In genomic region chr17:28744802-28745051, GRCh38 we compare ENCODE assay signal across 1 cellular context.
TF ChIP-seq lines count a peak whose summit lies in the region.

No MANE protein-coding gene starts in this region.

TF ChIP-seq in HepG2, 621 proteins besides CTCF, POLR2A, EP300 and RAD21 (continued from another document):
- no peak for TF ChIP-seq ZNF512B (CRISPR knock-in tag; IDR thresholded peaks at IDR 0.05; ENCODE audit: borderline replicate concordance)
- TF ChIP-seq ATF7-NPFF (CRISPR knock-in tag; IDR thresholded peaks at IDR 0.05; ENCODE audit: low read depth) = no peak
- TF ChIP-seq KDM4B (CRISPR knock-in tag; IDR thresholded peaks at IDR 0.05) = no peak
- no peak for TF ChIP-seq ZBTB44 (CRISPR knock-in tag; IDR thresholded peaks at IDR 0.05)
- no peak for TF ChIP-seq ZNF773 (CRISPR knock-in tag; IDR thresholded peaks at IDR 0.05; ENCODE audit: borderline replicate concordance)
- TF ChIP-seq ZNF230 (CRISPR knock-in tag; IDR thresholded peaks at IDR 0.05) = peak; percentile 68
- TF ChIP-seq ELF3 (CRISPR knock-in tag; IDR thresholded peaks at IDR 0.05) = no peak
- peak; percentile 48; the same call in 1 of the 2 replicates for TF ChIP-seq ZNF891 (CRISPR knock-in tag; IDR thresholded peaks at IDR 0.05)
- TF ChIP-seq RARA (CRISPR knock-in tag; IDR thresholded peaks at IDR 0.05) = no peak
- TF ChIP-seq, protein P1, sequence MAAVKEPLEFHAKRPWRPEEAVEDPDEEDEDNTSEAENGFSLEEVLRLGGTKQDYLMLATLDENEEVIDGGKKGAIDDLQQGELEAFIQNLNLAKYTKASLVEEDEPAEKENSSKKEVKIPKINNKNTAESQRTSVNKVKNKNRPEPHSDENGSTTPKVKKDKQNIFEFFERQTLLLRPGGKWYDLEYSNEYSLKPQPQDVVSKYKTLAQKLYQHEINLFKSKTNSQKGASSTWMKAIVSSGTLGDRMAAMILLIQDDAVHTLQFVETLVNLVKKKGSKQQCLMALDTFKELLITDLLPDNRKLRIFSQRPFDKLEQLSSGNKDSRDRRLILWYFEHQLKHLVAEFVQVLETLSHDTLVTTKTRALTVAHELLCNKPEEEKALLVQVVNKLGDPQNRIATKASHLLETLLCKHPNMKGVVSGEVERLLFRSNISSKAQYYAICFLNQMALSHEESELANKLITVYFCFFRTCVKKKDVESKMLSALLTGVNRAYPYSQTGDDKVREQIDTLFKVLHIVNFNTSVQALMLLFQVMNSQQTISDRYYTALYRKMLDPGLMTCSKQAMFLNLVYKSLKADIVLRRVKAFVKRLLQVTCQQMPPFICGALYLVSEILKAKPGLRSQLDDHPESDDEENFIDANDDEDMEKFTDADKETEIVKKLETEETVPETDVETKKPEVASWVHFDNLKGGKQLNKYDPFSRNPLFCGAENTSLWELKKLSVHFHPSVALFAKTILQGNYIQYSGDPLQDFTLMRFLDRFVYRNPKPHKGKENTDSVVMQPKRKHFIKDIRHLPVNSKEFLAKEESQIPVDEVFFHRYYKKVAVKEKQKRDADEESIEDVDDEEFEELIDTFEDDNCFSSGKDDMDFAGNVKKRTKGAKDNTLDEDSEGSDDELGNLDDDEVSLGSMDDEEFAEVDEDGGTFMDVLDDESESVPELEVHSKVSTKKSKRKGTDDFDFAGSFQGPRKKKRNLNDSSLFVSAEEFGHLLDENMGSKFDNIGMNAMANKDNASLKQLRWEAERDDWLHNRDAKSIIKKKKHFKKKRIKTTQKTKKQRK (IDR thresholded peaks at IDR 0.05; ENCODE audit: low read length) = no peak
- no peak for TF ChIP-seq ZFP36 (IDR thresholded peaks at IDR 0.05; ENCODE audit: borderline replicate concordance, low read depth, low read length, partially characterized antibody)
- TF ChIP-seq ZNF672 (CRISPR knock-in tag; IDR thresholded peaks at IDR 0.05) = no peak
- TF ChIP-seq ZNF552 (CRISPR knock-in tag; IDR thresholded peaks at IDR 0.05; ENCODE audit: borderline replicate concordance) = no peak
- TF ChIP-seq ZNF543 (CRISPR knock-in tag; IDR thresholded peaks at IDR 0.05) = peak; percentile 43; the same call in 1 of the 2 replicates
- TF ChIP-seq, protein P2, sequence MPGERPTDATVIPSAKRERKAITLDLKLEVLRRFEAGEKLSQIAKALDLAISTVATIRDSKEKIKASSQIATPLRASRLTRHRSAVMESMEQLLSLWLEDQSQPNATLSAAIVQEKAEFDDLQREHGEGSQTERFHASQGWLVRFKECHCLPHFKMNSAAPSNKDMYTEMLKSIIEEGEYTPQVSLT (CRISPR knock-in tag; IDR thresholded peaks at IDR 0.05; ENCODE audit: borderline replicate concordance, low read depth) = no peak
- TF ChIP-seq, protein P3, sequence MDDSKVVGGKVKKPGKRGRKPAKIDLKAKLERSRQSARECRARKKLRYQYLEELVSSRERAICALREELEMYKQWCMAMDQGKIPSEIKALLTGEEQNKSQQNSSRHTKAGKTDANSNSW (CRISPR knock-in tag; IDR thresholded peaks at IDR 0.05; ENCODE audit: borderline replicate concordance) = no peak
- TF ChIP-seq JDP2 (CRISPR knock-in tag; IDR thresholded peaks at IDR 0.05; ENCODE audit: borderline replicate concordance) = no peak
